ENCODE assay signal across 11 cellular contexts in the genomic region with DNA sequence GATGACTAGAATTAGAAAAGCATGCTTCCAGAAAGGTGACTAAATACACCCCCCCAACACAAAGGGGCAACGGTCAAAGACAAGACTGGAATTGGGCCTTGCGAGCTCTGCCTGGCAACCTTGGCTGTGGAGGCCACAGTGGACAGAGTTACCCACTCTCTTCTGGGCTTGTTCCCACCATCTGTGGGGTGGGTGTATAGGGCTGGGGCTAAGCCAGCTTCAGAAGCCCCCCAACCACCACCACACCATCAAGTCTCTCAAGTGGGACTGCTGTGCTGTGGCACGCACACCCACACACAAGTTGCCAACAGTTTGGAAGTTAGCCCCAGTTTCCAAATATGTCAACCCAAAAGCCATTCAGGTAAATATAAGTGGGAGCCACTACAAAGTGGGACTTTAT. TPM values are rescaled to one million over a fixed set of nuclear protein-coding genes. Genes with fewer than 3 reads are reported as not detected.
A peak's percentile ranks its signal among the peaks of the same experiment; 100 is the strongest.
DNase-seq lines count a peak whose midpoint lies in the region; ATAC-seq and TF ChIP-seq lines count a peak whose summit lies in the region.
"Had no signal": no experiment of that assay in that cellular context is flagged by ENCODE, and none has a peak within 500 bp of the region (broad histone marks: within the 10 kb centered on the region; RNA-seq: fewer than 3 reads in every experiment).

No MANE protein-coding gene starts in this region.

- DNase-seq in right cardiac atrium (peak in 1 of 3 donors; percentile 37), Right ventricle myocardium superior (no peak), mammary epithelial cell (no peak), osteoblast (ENCODE audit: insufficient read length, low spot score, missing footprints) (no peak), lower lobe of right lung (no peak), NCI-H510A (lab: John Stamatoyannopoulos, UW) (no peak)
- DNase-seq in activated CD4-positive, CD25-positive, alpha-beta regulatory T cell treated with anti-CD3 and anti-CD28 coated beads, Interleukin-2, amount 50 U/mL, for 72 hours = no peak
- DNase-seq: GF-D8, NCI-H146 had no signal

- H3K79me2 ChIP-seq in mammary epithelial cell (ENCODE audit: insufficient read depth, low read length) (peaks cover 100% of the 10 kb centered on the region), osteoblast (ENCODE audit: insufficient read depth, low read length) (peaks cover 100% of the 10 kb centered on the region)

- H4K20me1 ChIP-seq in mammary epithelial cell (ENCODE audit: insufficient read depth, low read length) (peaks cover 17% of the 10 kb centered on the region), osteoblast (ENCODE audit: insufficient read depth, low read length) (peaks cover 97% of the 10 kb centered on the region)

- H3K36me3 ChIP-seq in mammary epithelial cell (ENCODE audit: insufficient read depth, low read length) (no peaks in the 10 kb centered on the region), osteoblast (ENCODE audit: insufficient read depth, low read length) (peaks cover 32% of the 10 kb centered on the region), lower lobe of right lung (no peaks in the 10 kb centered on the region)

- CTCF ChIA-PET in mammary epithelial cell (lab: Charles Lee; ENCODE audit: low non-redundant PET) = no interaction called here

- TF ChIP-seq CTCF in mammary epithelial cell (conservative IDR thresholded peaks at IDR 0.05 in 1 of 2, IDR thresholded peaks at IDR 0.05 in 1 of 2; ENCODE audit: extremely low read depth in 1 of 2, insufficient read depth in 1 of 2, low read depth in 1 of 2, low read length in 2 of 2) (no peak), osteoblast (IDR thresholded peaks at IDR 0.05; ENCODE audit: extremely low read depth, low read depth, low read length) (no peak), lower lobe of right lung (IDR thresholded peaks at IDR 0.05) (no peak)

- intact Hi-C loops in right cardiac atrium (cut with DNase I) (loop anchor here in 1 of 4 donors (10.0 kb wide), 1 partner anchor 82 kb away; no protein-coding TSS in a partner anchor), Right ventricle myocardium superior (cut with DNase I) (no loop called here), mammary epithelial cell (cut with micrococcal nuclease) (no loop called here), lower lobe of right lung (cut with DNase I) (no loop called here)

- BruUV-seq in mammary epithelial cell (replicated peaks; lab: Mats Ljungman, UMichigan) = no TSS peak

- H3K4me1 ChIP-seq in right cardiac atrium (ENCODE audit: control insufficient read depth, insufficient read depth, low read length) (peaks cover 32% of the 10 kb centered on the region), mammary epithelial cell (ENCODE audit: insufficient read depth, low read length) (peaks cover 60% of the 10 kb centered on the region), osteoblast (ENCODE audit: insufficient read depth, low read length) (peaks cover 53% of the 10 kb centered on the region), lower lobe of right lung (peaks cover 100% of the 10 kb centered on the region)

- no peak overlapping the region for H3K9ac ChIP-seq in mammary epithelial cell (ENCODE audit: insufficient read depth, low read length)

- 33% methylated on average over 3 of the region's 3 CpGs for WGBS in right cardiac atrium
- WGBS in mammary epithelial cell (ENCODE audit: low coverage, missing lambda C conversion rate) = 29% methylated on average over 2 of the region's 3 CpGs

- in situ Hi-C loops in mammary epithelial cell (cut with MboI; ENCODE audit: low sequenced_read_pairs in 2 of 2) = no loop called here

- H2AFZ ChIP-seq in mammary epithelial cell (ENCODE audit: low read depth, low read length) (no peak overlapping the region), osteoblast (ENCODE audit: low read length) (no peak overlapping the region)

- H3K4me3 ChIP-seq in right cardiac atrium (ENCODE audit: low read length) = no peak overlapping the region
- no peak overlapping the region for H3K4me3 ChIP-seq in mammary epithelial cell (replicated peaks in 1 of 3; ENCODE audit: insufficient read depth in 1 of 3, low read depth in 2 of 3, low read length in 3 of 3)
- H3K4me3 ChIP-seq in osteoblast (ENCODE audit: insufficient read depth, low read length) = no peak overlapping the region
- no peak overlapping the region for H3K4me3 ChIP-seq in lower lobe of right lung
- H3K4me3 ChIP-seq: SJSA1 had no signal

- H3K27me3 ChIP-seq in right cardiac atrium (ENCODE audit: control insufficient read depth, insufficient read depth) (no peaks in the 10 kb centered on the region), mammary epithelial cell (ENCODE audit: insufficient read depth, low read length) (no peaks in the 10 kb centered on the region), osteoblast (ENCODE audit: insufficient read depth, low read length) (no peaks in the 10 kb centered on the region), lower lobe of right lung (ENCODE audit: low read depth) (no peaks in the 10 kb centered on the region)
- H3K27me3 ChIP-seq: SJSA1 had no signal

- peak overlapping the region; percentile 32 for H3K4me2 ChIP-seq in mammary epithelial cell (ENCODE audit: insufficient read depth, low read depth, low read length)
- H3K4me2 ChIP-seq in osteoblast (ENCODE audit: insufficient read depth, low read length) = peak overlapping the region; percentile 25

- H3K27ac ChIP-seq in right cardiac atrium (ENCODE audit: low read length) (peak overlapping the region; percentile 12), mammary epithelial cell (ENCODE audit: insufficient read depth, low read depth, low read length) (no peak overlapping the region), osteoblast (ENCODE audit: low read depth, low read length) (peak overlapping the region; percentile 5), lower lobe of right lung (no peak overlapping the region)

- dilution Hi-C loops in mammary epithelial cell (cut with HindIII; ENCODE audit: low sequenced_read_pairs) = loop anchor here (10.0 kb wide), 1 partner anchor 92 kb away; no protein-coding TSS in a partner anchor

- H3K9me3 ChIP-seq in right cardiac atrium (ENCODE audit: control insufficient read depth, low read length) = no peaks in the 10 kb centered on the region
- no peaks in the 10 kb centered on the region for H3K9me3 ChIP-seq in mammary epithelial cell (replicated peaks; ENCODE audit: insufficient read depth, low read length)
- no peaks in the 10 kb centered on the region for H3K9me3 ChIP-seq in osteoblast (ENCODE audit: low read depth, low read length)
- no peaks in the 10 kb centered on the region for H3K9me3 ChIP-seq in lower lobe of right lung
- H3K9me3 ChIP-seq: SJSA1 had no signal

- ATAC-seq in right cardiac atrium (no peak), Right ventricle myocardium superior (ENCODE audit: poor library complexity) (no peak), lower lobe of right lung (no peak), GM21737 (IDR thresholded peaks at IDR 0.05; ENCODE audit: unreplicated experiment) (no peak)

RNA-seq across cellular contexts. Expression of a gene that starts 7.8 kb away (rescaled TPM):
- total RNA-seq in right cardiac atrium (10 to 100 TPM; 70.0 to 95.7 (median 77.7) TPM), Right ventricle myocardium superior (45.8 TPM), mammary epithelial cell (100 to 1,000 TPM in 1 of 2 donors, 10 to 100 TPM in 1; 88.7 to 112 TPM), osteoblast (84.3 and 91.9 TPM in 2 replicates), lower lobe of right lung (105 TPM)
- polyA plus RNA-seq in right cardiac atrium (55.8 TPM), mammary epithelial cell (107 TPM)
- 116 TPM for polyA minus RNA-seq in mammary epithelial cell

RNA-seq across cellular contexts. Expression of a gene that starts 44.1 kb away (rescaled TPM):
- 100 to 1,000 TPM in 1 of 4 donors, 10 to 100 TPM in 3; 66.9 to 110 (median 84.2) TPM for total RNA-seq in right cardiac atrium
- polyA plus RNA-seq in right cardiac atrium = 74.1 TPM
- 64.5 TPM for total RNA-seq in Right ventricle myocardium superior
- total RNA-seq in mammary epithelial cell = 100 to 1,000 TPM in 1 of 2 donors, 10 to 100 TPM in 1; 18.2 to 196 TPM
- 59.9 TPM for polyA plus RNA-seq in mammary epithelial cell
- 29.6 TPM for polyA minus RNA-seq in mammary epithelial cell
- 19.7 and 21.4 TPM in 2 replicates for total RNA-seq in osteoblast
- 132 TPM for total RNA-seq in lower lobe of right lung

Comparison
In these comparisons a context has a peak if more than half of its experiments do, and no peak if none do; other contexts are left out.
1. H3K27ac ChIP-seq: peak in right cardiac atrium (single experiment) and osteoblast (single experiment); none in mammary epithelial cell (single experiment) and lower lobe of right lung (single experiment).